Comparison of ENCODE assay signal across 8 cellular contexts in genomic region chr13:40777166-40777956, GRCh38. TPM values are rescaled to one million over a fixed set of nuclear protein-coding genes. Genes with fewer than 3 reads are reported as not detected.
DNase-seq lines count a peak whose midpoint lies in the region; ATAC-seq and TF ChIP-seq lines count a peak whose summit lies in the region.

No MANE protein-coding gene starts in this region.

- no peaks in the 10 kb centered on the region for H3K79me2 ChIP-seq in hepatocyte

- H3K9me2 ChIP-seq in hepatocyte (replicated peaks; ENCODE audit: insufficient read depth) = no peaks in the 10 kb centered on the region

- TF ChIP-seq POLR2A in gastrocnemius medialis (IDR thresholded peaks at IDR 0.05) = no peak

- H3K4me1 ChIP-seq in HUES64 (ENCODE audit: insufficient read depth, low read length) (no peaks in the 10 kb centered on the region), hepatocyte (ENCODE audit: insufficient read depth) (no peaks in the 10 kb centered on the region), gastrocnemius medialis (peaks cover 0 to 2% of the 10 kb centered on the region in 2 donors)

- no peak overlapping the region; the same call in 1 of the 2 replicates for H3K4me3 ChIP-seq in GM06990 (replicated peaks; ENCODE audit: low read depth, low read length)
- peak overlapping the region; percentile 56 for H3K4me3 ChIP-seq in HUES64 (ENCODE audit: low read length)
- H3K4me3 ChIP-seq in hepatocyte = no peak overlapping the region
- peak overlapping the region in 3 of 4 donors; percentile 41 to 44 (median 41) for H3K4me3 ChIP-seq in gastrocnemius medialis

- peak overlapping the region; percentile 67 for H2AFZ ChIP-seq in hepatocyte

- ATAC-seq in GM21619 (IDR thresholded peaks at IDR 0.05; ENCODE audit: unreplicated experiment) (peak; percentile 82), gastrocnemius medialis (peak; percentile 90 to 93)

- DNase-seq in GM06990 (ENCODE audit: extremely low read depth, insufficient read length) = peak; percentile 45
- peak; percentile 35 for DNase-seq in OCI-M2 (lab: John Stamatoyannopoulos, UW; ENCODE audit: unreplicated experiment)
- DNase-seq in amniotic stem cell (lab: John Stamatoyannopoulos, UW) = peak; percentile 8
- peak; percentile 70 for DNase-seq in hepatocyte (ENCODE audit: low spot score)
- no peak for DNase-seq in gastrocnemius medialis
- no peak for DNase-seq in activated gamma-delta T cell treated with Interleukin-2 at 50 U/mL for 16 hours

- H3K9me3 ChIP-seq in HUES64 (ENCODE audit: insufficient read depth, low read depth, low read length) = no peaks in the 10 kb centered on the region
- H3K9me3 ChIP-seq in hepatocyte (ENCODE audit: low read depth) = no peaks in the 10 kb centered on the region
- no peaks in the 10 kb centered on the region for H3K9me3 ChIP-seq in gastrocnemius medialis

- in situ Hi-C loops in gastrocnemius medialis (cut with MboI; ENCODE audit: low sequenced_read_pairs in 4 of 4) = loop anchor here in 1 of 4 donors (25.0 kb wide), 1 partner anchor 285 kb away; the partner anchor contains the start of gene WBP4

- no peak overlapping the region for H3K9ac ChIP-seq in HUES64 (ENCODE audit: low read depth, low read length)

- intact Hi-C loops in gastrocnemius medialis (cut with DNase I; ENCODE audit: low total_unique reads) = loop anchor here (1.0 kb wide), 1 partner anchor 1093 kb away; no protein-coding TSS in a partner anchor

- TF ChIP-seq CTCF in GM06990 (IDR thresholded peaks at IDR 0.05; ENCODE audit: insufficient read depth, low read length, poor library complexity, severe bottlenecking) (peak; percentile 57), hepatocyte (IDR thresholded peaks at IDR 0.05; ENCODE audit: poor library complexity) (peak; percentile 66), gastrocnemius medialis (IDR thresholded peaks at IDR 0.05 in 4 of 5, conservative IDR thresholded peaks at IDR 0.05 in 1 of 5) (peak; percentile 64 to 77 (median 71))

- H3K27me3 ChIP-seq in GM06990 (replicated peaks; ENCODE audit: control insufficient read depth, insufficient read depth, low read length) = no peaks in the 10 kb centered on the region
- no peaks in the 10 kb centered on the region for H3K27me3 ChIP-seq in HUES64 (ENCODE audit: insufficient read depth, low read length)
- H3K27me3 ChIP-seq in hepatocyte = no peaks in the 10 kb centered on the region
- no peaks in the 10 kb centered on the region for H3K27me3 ChIP-seq in gastrocnemius medialis

- no peaks in the 10 kb centered on the region for H4K20me1 ChIP-seq in hepatocyte (ENCODE audit: insufficient read depth, poor library complexity, severe bottlenecking)

- no peaks in the 10 kb centered on the region for H3K36me3 ChIP-seq in GM06990 (ENCODE audit: control insufficient read depth, insufficient read depth, low read length)
- H3K36me3 ChIP-seq in HUES64 (ENCODE audit: insufficient read depth, low read length) = no peaks in the 10 kb centered on the region
- H3K36me3 ChIP-seq in hepatocyte (replicated peaks; ENCODE audit: insufficient read depth, low read depth) = no peaks in the 10 kb centered on the region
- H3K36me3 ChIP-seq in gastrocnemius medialis = no peaks in the 10 kb centered on the region

- H3K27ac ChIP-seq in HUES64 (ENCODE audit: low read depth, low read length) (no peak overlapping the region), hepatocyte (peak overlapping the region; percentile 6), gastrocnemius medialis (peak overlapping the region in 3 of 4 donors; percentile 7 to 48 (median 12))

- peak overlapping the region; percentile 78 for H3K4me2 ChIP-seq in hepatocyte

- 26% methylated on average over 8 of the region's 8 CpGs for WGBS in HUES64
- 21% methylated on average over 8 of the region's 8 CpGs for WGBS in hepatocyte (ENCODE audit: low lambda C conversion rate, missing lambda C conversion rate)

RNA-seq across cellular contexts. Expression of gene MRPS31, which starts 6.4 kb away (rescaled TPM):
- polyA plus RNA-seq in HUES64 (2013, experiment 1 of 2) = 28.4 TPM
- polyA plus RNA-seq in HUES64 (2013, experiment 2 of 2) = 33.8 TPM
- total RNA-seq in hepatocyte = 30.4 and 34.6 TPM in 2 replicates
- 23.7 and 27.7 TPM in 2 replicates for polyA plus RNA-seq in hepatocyte
- 10 to 100 TPM; 21.0 to 29.5 (median 24.8) TPM for total RNA-seq in gastrocnemius medialis

RNA-seq across cellular contexts. Expression of gene SLC25A15, which starts 12.1 kb away (rescaled TPM):
- 15.7 TPM for polyA plus RNA-seq in HUES64 (2013, experiment 1 of 2)
- 18.4 TPM for polyA plus RNA-seq in HUES64 (2013, experiment 2 of 2)
- total RNA-seq in hepatocyte (19.5 and 24.3 TPM in 2 replicates), gastrocnemius medialis (10 to 100 TPM in 2 of 4 donors, 1 to 10 TPM in 2; 4.3 to 19.3 (median 11.0) TPM)
- 9.9 and 11.5 TPM in 2 replicates for polyA plus RNA-seq in hepatocyte

Comparison
In these comparisons a context has a peak if more than half of its experiments do, and no peak if none do; other contexts are left out.
1. DNase-seq: peak in GM06990 (single experiment), OCI-M2 (single experiment), amniotic stem cell (single experiment) and hepatocyte (single experiment); none in gastrocnemius medialis (0 of 2) and activated gamma-delta T cell treated with Interleukin-2 at 50 U/mL for 16 hours (single experiment).
2. H3K4me3 ChIP-seq: peak in HUES64 (single experiment) and gastrocnemius medialis (3 of 4); none in GM06990 (single experiment) and hepatocyte (single experiment).
3. Peak in every context shown above with its lines, with median percentiles within 50 percentile points of each other: CTCF ChIP-seq.